Comparison of ENCODE assay signal across 25 cellular contexts in genomic region chr1:25579947-25580309, GRCh38.
"Had no signal": no experiment of that assay in that cellular context is flagged by ENCODE, and none has a peak within 500 bp of the region (broad histone marks: within the 10 kb centered on the region; RNA-seq: fewer than 3 reads in every experiment).

No MANE protein-coding gene starts in this region.

- H3K4me1 ChIP-seq: adrenal gland, vagina had no signal

- H3K9me3 ChIP-seq: adrenal gland, heart left ventricle, thoracic aorta, vagina had no signal

- DNase-seq: activated B cell treated with CpG ODN at 0.5 μM for 24 hours; activated CD4-positive, alpha-beta T cell treated with anti-CD3 and anti-CD28 coated beads for 36 hours; activated CD4-positive, alpha-beta T cell treated with anti-CD3 and anti-CD28 coated beads, Interleukin-2, amount 50 U/mL, for 48 hours; activated CD8-positive, alpha-beta memory T cell treated with anti-CD3 and anti-CD28 coated beads, Interleukin-2, amount 50 U/mL, for 4 hours; activated effector memory CD4-positive, alpha-beta T cell treated with anti-CD3 and anti-CD28 coated beads, Interleukin-2, amount 50 U/mL, for 16 hours; activated naive CD4-positive, alpha-beta T cell treated with anti-CD3 and anti-CD28 coated beads for 36 hours; activated naive CD8-positive, alpha-beta T cell treated with anti-CD3 and anti-CD28 coated beads for 36 hours; activated T-cell treated with anti-CD3 and anti-CD28 coated beads, Interleukin-2, amount 50 U/mL, for 1 hour; adrenal gland; aorta; brain microvascular endothelial cell; cortex of kidney; effector memory CD8-positive, alpha-beta T cell; foreskin fibroblast; heart left ventricle; hypothalamus; immature natural killer cell; naive thymus-derived CD8-positive, alpha-beta T cell; occipital lobe; right cardiac atrium; stimulated activated CD4-positive, alpha-beta T cell treated with anti-CD3 and anti-CD28 coated beads, Interleukin-2, amount 100 ng/mL, for 48 hours; T-helper 1 cell had no signal

- H3K36me3 ChIP-seq: adrenal gland, brain microvascular endothelial cell, heart left ventricle, neural progenitor cell, thoracic aorta, vagina had no signal

- H3K4me3 ChIP-seq: adrenal gland, heart left ventricle, neural progenitor cell, thoracic aorta, vagina had no signal

- ATAC-seq: activated CD4-positive, alpha-beta T cell treated with anti-CD3 and anti-CD28 coated beads for 36 hours; effector memory CD8-positive, alpha-beta T cell; heart left ventricle; naive thymus-derived CD8-positive, alpha-beta T cell; right cardiac atrium had no signal

- H3K27ac ChIP-seq: adrenal gland, brain microvascular endothelial cell, heart left ventricle, neural progenitor cell, vagina had no signal

- H3K27me3 ChIP-seq: adrenal gland, heart left ventricle, neural progenitor cell, vagina had no signal
